1 cellular context compared by ENCODE assay signal in genomic region chr14:50941638-50942037, GRCh38. TPM values are rescaled to one million over a fixed set of nuclear protein-coding genes. Genes with fewer than 3 reads are reported as not detected.
"Had no signal": no experiment of that assay in that cellular context is flagged by ENCODE, and none has a peak within 500 bp of the region (broad histone marks: within the 10 kb centered on the region; RNA-seq: fewer than 3 reads in every experiment).

No MANE protein-coding gene starts in this region.

RNA-seq across cellular contexts. Expression of gene PYGL, which starts 2.6 kb away (rescaled TPM):
- total RNA-seq: activated B cell treated with CpG ODN at 0.5 μM for 24 hours had no signal
